In the genomic region with DNA sequence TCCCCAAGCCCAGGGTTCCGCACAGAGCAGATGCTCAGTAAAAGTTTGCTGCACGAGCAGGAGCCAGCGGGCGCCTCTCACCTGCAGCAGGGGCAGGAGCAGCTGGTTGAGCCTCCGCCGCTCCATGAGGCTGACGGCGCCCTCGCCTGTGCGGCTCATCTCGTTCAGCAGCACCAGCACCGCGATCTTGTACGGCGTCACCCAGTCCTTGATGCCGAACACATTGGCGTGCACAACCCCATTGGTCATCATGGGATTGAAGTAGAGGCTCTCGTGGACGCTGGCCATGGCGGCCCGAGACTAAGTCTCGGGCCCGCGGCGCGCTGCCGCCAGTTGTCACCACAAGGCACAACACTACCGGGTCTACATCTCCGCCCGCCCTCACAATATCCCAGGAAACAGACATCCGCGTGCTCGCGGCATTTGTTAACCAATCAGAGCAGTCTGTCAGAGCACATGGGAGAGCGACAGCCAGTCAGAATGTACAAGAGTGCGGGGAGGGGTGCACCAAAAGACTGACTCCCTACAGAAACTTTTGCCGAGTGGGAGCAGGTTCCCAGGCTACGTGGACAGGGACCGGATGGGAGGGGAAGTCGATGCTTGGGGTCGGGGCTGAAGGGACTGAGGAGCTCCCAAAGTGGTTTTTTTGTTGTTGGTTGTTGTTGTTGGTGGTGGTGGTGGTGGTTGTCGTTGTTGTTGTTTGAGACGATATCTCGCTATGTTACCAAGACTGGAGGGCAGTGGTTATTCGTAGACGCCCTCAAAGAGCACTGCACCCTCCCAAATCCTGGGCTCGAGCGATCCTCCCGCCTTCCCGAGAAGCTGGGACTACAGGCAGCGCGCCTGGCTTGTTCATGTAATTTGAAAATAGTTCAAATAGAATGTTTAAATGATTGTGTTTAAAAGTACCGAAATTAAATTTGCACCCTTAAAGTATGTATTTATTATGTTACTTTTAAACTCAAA, we compare ENCODE assay signal across 8 cellular contexts. TPM values are rescaled to one million over a fixed set of nuclear protein-coding genes. Genes with fewer than 3 reads are reported as not detected.
DNase-seq lines count a peak whose midpoint lies in the region; ATAC-seq and TF ChIP-seq lines count a peak whose summit lies in the region.

TSS of gene ANAPC5 (minus strand) at position 359 of the 966 bp plus-strand sequence. CDS start at position 288, 71 bp downstream.

- peak within 1 kb of the TSS; percentile 84 to 95 (median 89) for H3K4me2 ChIP-seq in BLaER1 treated with 17β-estradiol and CSF1 and Interleukin-3, amounts not matched to agents 10 nM and 100 nM

- peaks cover 31% of the 10 kb centered on the region for H3K4me1 Mint-ChIP-seq in activated CD4-positive, alpha-beta T cell treated with anti-CD3 and anti-CD28 coated beads, Interleukin-2, amount 10 ng/mL, durations not matched to agents 7 days and 5 days

- POLR2A ChIA-PET in activated CD4-positive, alpha-beta T cell treated with anti-CD3 and anti-CD28 coated beads, Interleukin-2, amount 10 ng/mL, durations not matched to agents 7 days and 5 days (lab: Charles Lee), result interaction anchor here (0.6 to 1.2 kb wide), 6 partner anchors 43 to 823 kb away, joined by 3 to 5 read pairs (median 3); partner anchors contain the start of gene COQ5

- intact Hi-C loops in left colon (cut with DNase I, micrococcal nuclease), result no loop called here

- H3K27me3 Mint-ChIP-seq in activated CD4-positive, alpha-beta T cell treated with anti-CD3 and anti-CD28 coated beads, Interleukin-2, amount 10 ng/mL, durations not matched to agents 7 days and 5 days, result no peaks in the 10 kb centered on the region

- peak within 1 kb of the TSS; percentile 80 to 98 (median 90) for H3K9ac ChIP-seq in BLaER1 treated with 17β-estradiol and CSF1 and Interleukin-3, amounts not matched to agents 10 nM and 100 nM

- peak within 1 kb of the TSS; percentile 90 for H3K4me3 Mint-ChIP-seq in activated CD4-positive, alpha-beta T cell treated with anti-CD3 and anti-CD28 coated beads, Interleukin-2, amount 10 ng/mL, durations not matched to agents 7 days and 5 days

- TF ChIP-seq CTCF in coronary artery (IDR thresholded peaks at IDR 0.05), result no peak

- H3K4me3 ChIP-seq in BLaER1 treated with 17β-estradiol and CSF1 and Interleukin-3, amounts not matched to agents 10 nM and 100 nM, result peak within 1 kb of the TSS; percentile 71 to 98 (median 90)
- H3K4me3 ChIP-seq in coronary artery, result peak within 1 kb of the TSS; percentile 99

- H3K9me3 Mint-ChIP-seq in activated CD4-positive, alpha-beta T cell treated with anti-CD3 and anti-CD28 coated beads, Interleukin-2, amount 10 ng/mL, durations not matched to agents 7 days and 5 days, result no peaks in the 10 kb centered on the region

- peaks cover 0 to 46% (median 30%) of the 10 kb centered on the region in 11 experiments; a peak in 19 of 22 replicates for H4K20me1 ChIP-seq in BLaER1 treated with 17β-estradiol and CSF1 and Interleukin-3, amounts not matched to agents 10 nM and 100 nM

- no peaks in the 10 kb centered on the region for H3K9me3 ChIP-seq in BLaER1 treated with 17β-estradiol and CSF1 and Interleukin-3, amounts not matched to agents 10 nM and 100 nM (replicated peaks in 1 of 11)

- peaks cover 6 to 35% (median 20%) of the 10 kb centered on the region in 11 experiments; a peak in 21 of 22 replicates for H3K36me3 ChIP-seq in BLaER1 treated with 17β-estradiol and CSF1 and Interleukin-3, amounts not matched to agents 10 nM and 100 nM

- H3K27ac Mint-ChIP-seq in activated CD4-positive, alpha-beta T cell treated with anti-CD3 and anti-CD28 coated beads, Interleukin-2, amount 10 ng/mL, durations not matched to agents 7 days and 5 days, result peak within 1 kb of the TSS; percentile 97

- no peaks in the 10 kb centered on the region for H3K27me3 ChIP-seq in BLaER1 treated with 17β-estradiol and CSF1 and Interleukin-3, amounts not matched to agents 10 nM and 100 nM

- ATAC-seq in GM19328 (IDR thresholded peaks at IDR 0.05; ENCODE audit: unreplicated experiment) (peak; percentile 98), HG03520 (IDR thresholded peaks at IDR 0.05; ENCODE audit: unreplicated experiment) (peak; percentile 94), left colon (peak; percentile 99)

- peaks cover 23 to 37% (median 28%) of the 10 kb centered on the region in 10 experiments for H3K4me1 ChIP-seq in BLaER1 treated with 17β-estradiol and CSF1 and Interleukin-3, amounts not matched to agents 10 nM and 100 nM

- peak within 1 kb of the TSS; percentile 68 to 94 (median 87) for H3K27ac ChIP-seq in BLaER1 treated with 17β-estradiol and CSF1 and Interleukin-3, amounts not matched to agents 10 nM and 100 nM
- H3K27ac ChIP-seq in coronary artery, result peak within 1 kb of the TSS; percentile 35 to 92

- CTCF ChIA-PET in activated CD4-positive, alpha-beta T cell treated with anti-CD3 and anti-CD28 coated beads, Interleukin-2, amount 10 ng/mL, durations not matched to agents 7 days and 5 days (lab: Charles Lee), result interaction anchor here (0.6 to 1.6 kb wide), 11 partner anchors 12 to 660 kb away, joined by 3 to 6 read pairs (median 4); partner anchors contain the start of gene RNF34

- DNase-seq in NCI-H69 (lab: John Stamatoyannopoulos, UW) (peak; percentile 99), coronary artery (ENCODE audit: low spot score) (peak; percentile 98), left colon (peak; percentile 91 to 97)
- DNase-seq in activated CD4-positive, alpha-beta T cell treated with anti-CD3 and anti-CD28 coated beads, Interleukin-2, amount 10 ng/mL, durations not matched to agents 7 days and 5 days, result peak; percentile 96
- DNase-seq in stimulated activated CD4-positive, alpha-beta T cell treated with anti-CD3 and anti-CD28 coated beads, Interleukin-1b, Interleukin-23, amount 100 ng/mL, for 48 hours, result peak; percentile 95

- H3K36me3 Mint-ChIP-seq in activated CD4-positive, alpha-beta T cell treated with anti-CD3 and anti-CD28 coated beads, Interleukin-2, amount 10 ng/mL, durations not matched to agents 7 days and 5 days (ENCODE audit: low read depth), result peaks cover 7% of the 10 kb centered on the region

RNA-seq across cellular contexts. Expression of gene ANAPC5, which starts in this region (rescaled TPM):
- total RNA-seq in activated CD4-positive, alpha-beta T cell treated with anti-CD3 and anti-CD28 coated beads, Interleukin-2, amount 10 ng/mL, durations not matched to agents 7 days and 5 days, result 100 to 1,000 TPM; 140 TPM
- 10 to 100 TPM; 86.5 to 87.7 TPM for total RNA-seq in left colon

Comparison
In these comparisons a context has a peak if more than half of its experiments do, and no peak if none do; other contexts are left out.
1. Peak in every context shown above with its lines: DNase-seq, ATAC-seq, H3K4me3 ChIP-seq and H3K27ac ChIP-seq.